ENCODE assay signal across 14 cellular contexts in genomic region chr6:104625536-104625935, GRCh38.
DNase-seq lines count a peak whose midpoint lies in the region; ATAC-seq, FAIRE-seq and TF ChIP-seq lines count a peak whose summit lies in the region.
"Had no signal": no experiment of that assay in that cellular context is flagged by ENCODE, and none has a peak within 500 bp of the region (broad histone marks: within the 10 kb centered on the region; RNA-seq: fewer than 3 reads in every experiment).

No MANE protein-coding gene starts in this region.

- H3K36me3 Mint-ChIP-seq in CD4-positive, alpha-beta T cell (ENCODE audit: low read depth) = no peaks in the 10 kb centered on the region
- H3K36me3 Mint-ChIP-seq: memory B cell had no signal

- no peak for ATAC-seq in GM18511 (IDR thresholded peaks at IDR 0.05; ENCODE audit: unreplicated experiment)
- ATAC-seq in CD4-positive, alpha-beta T cell (ENCODE audit: poor library complexity) = no peak
- ATAC-seq: gastroesophageal sphincter, sciatic nerve had no signal

- no peak overlapping the region for H3K27ac Mint-ChIP-seq in CD4-positive, alpha-beta T cell
- H3K27ac Mint-ChIP-seq: B cell, memory B cell had no signal

- no peaks in the 10 kb centered on the region for H3K9me3 Mint-ChIP-seq in CD4-positive, alpha-beta T cell
- H3K9me3 Mint-ChIP-seq: memory B cell had no signal

- no peak overlapping the region for H3K4me3 Mint-ChIP-seq in CD4-positive, alpha-beta T cell
- H3K4me3 Mint-ChIP-seq: B cell, memory B cell had no signal

- peaks cover 15% of the 10 kb centered on the region for H3K4me1 ChIP-seq in mesodermal cell (ENCODE audit: control insufficient read depth, insufficient read depth, low read length, poor library complexity, severe bottlenecking)
- H3K4me1 ChIP-seq: gastroesophageal sphincter had no signal

- POLR2A ChIA-PET in CD4-positive, alpha-beta T cell (lab: Charles Lee) = interaction anchor here (0.6 kb wide), 1 partner anchor 29 kb away, joined by 3 read pairs; no protein-coding TSS in a partner anchor

- no peaks in the 10 kb centered on the region for H3K27me3 ChIP-seq in CD4-positive, alpha-beta T cell (ENCODE audit: control insufficient read depth, insufficient read depth, low read length)
- H3K27me3 ChIP-seq: gastroesophageal sphincter had no signal

- CTCF ChIA-PET in CD4-positive, alpha-beta T cell (lab: Charles Lee) = no interaction called here

- no peak for TF ChIP-seq CTCF in AG09309 (IDR thresholded peaks at IDR 0.05; ENCODE audit: control insufficient read depth, insufficient read depth, low read depth, low read length, missing control alignments)
- no peak for TF ChIP-seq CTCF in CD4-positive, alpha-beta T cell (IDR thresholded peaks at IDR 0.05)

- H3K36me3 ChIP-seq in mesodermal cell (ENCODE audit: control insufficient read depth, insufficient read depth, low read length) = no peaks in the 10 kb centered on the region
- H3K36me3 ChIP-seq: gastroesophageal sphincter had no signal

- peak; percentile 49 for DNase-seq in AG09309 (ENCODE audit: low read depth)
- peak; percentile 67 for DNase-seq in HTR-8/SVneo (ENCODE audit: insufficient read length, low spot score)
- DNase-seq in dedifferentiated amniotic fluid mesenchymal stem cell (ENCODE audit: extremely low spot score) = peak; percentile 80
- DNase-seq in NCI-H146 treated with DMSO at 0.1 percent for 48 hours (lab: John Stamatoyannopoulos, UW; ENCODE audit: unreplicated experiment) = no peak
- DNase-seq in CD4-positive, alpha-beta T cell = no peak
- no peak for DNase-seq in NCI-H1694 (lab: John Stamatoyannopoulos, UW)
- DNase-seq: NCI-H1694 treated with DMSO at 0.1 percent for 48 hours, T-helper 9 cell had no signal

- H3K4me1 Mint-ChIP-seq in CD4-positive, alpha-beta T cell (ENCODE audit: low read depth) = peaks cover 6% of the 10 kb centered on the region
- H3K4me1 Mint-ChIP-seq: B cell, memory B cell had no signal

- peaks cover 6% of the 10 kb centered on the region for H3K27me3 Mint-ChIP-seq in CD4-positive, alpha-beta T cell

- 57 to 59% methylated on average over 3 to 4 of the region's 5 CpGs for WGBS in mesodermal cell (ENCODE audit: insufficient coverage in 2 of 2), 2 experiments

- peak; percentile 94 for FAIRE-seq in HTR-8/SVneo (lab: Jason Lieb, UNC)

- H3K27ac ChIP-seq in mesodermal cell (ENCODE audit: low read depth, low read length, severe bottlenecking) = peak overlapping the region; percentile 78
- no peak overlapping the region for H3K27ac ChIP-seq in CD4-positive, alpha-beta T cell (ENCODE audit: low read depth, low read length)
- H3K27ac ChIP-seq: gastroesophageal sphincter had no signal

- no peak overlapping the region for H3K4me3 ChIP-seq in AG09309 (ENCODE audit: control insufficient read depth, low read depth, low read length)
- no peak overlapping the region for H3K4me3 ChIP-seq in mesodermal cell (ENCODE audit: extremely low read depth, insufficient read depth, low read length, poor library complexity, severe bottlenecking)
- H3K4me3 ChIP-seq: gastroesophageal sphincter had no signal

- intact Hi-C loops in CD4-positive, alpha-beta T cell (cut with DNase I, micrococcal nuclease) = no loop called here

- H3K9me3 ChIP-seq in mesodermal cell (ENCODE audit: control insufficient read depth, low read length) = no peaks in the 10 kb centered on the region
- no peaks in the 10 kb centered on the region for H3K9me3 ChIP-seq in CD4-positive, alpha-beta T cell (ENCODE audit: control insufficient read depth, low read length)
- H3K9me3 ChIP-seq: gastroesophageal sphincter had no signal

Comparison
In these comparisons a context has a peak if more than half of its experiments do, and no peak if none do; other contexts are left out.
1. DNase-seq: peak in AG09309 (single experiment), HTR-8/SVneo (single experiment) and dedifferentiated amniotic fluid mesenchymal stem cell (single experiment); none in NCI-H146 treated with DMSO at 0.1 percent for 48 hours (single experiment), CD4-positive, alpha-beta T cell (0 of 10) and NCI-H1694 (single experiment).